Comparison of ENCODE assay signal across 21 cellular contexts in genomic region chr20:17987988-17988387, GRCh38.
"Had no signal": no experiment of that assay in that cellular context is flagged by ENCODE, and none has a peak within 500 bp of the region (broad histone marks: within the 10 kb centered on the region; RNA-seq: fewer than 3 reads in every experiment).

No MANE protein-coding gene starts in this region.

- H3K4me3 ChIP-seq: body of pancreas, cardiac muscle cell, heart right ventricle, neural progenitor cell, thoracic aorta, vagina had no signal

- H3K9me3 Mint-ChIP-seq: dendritic cell treated with granulocyte-macrophage colony-stimulating factor and Interleukin-4, amounts not matched to agents 40 ng/mL and 50 ng/mL, for 4 days; naive B cell; neural progenitor cell; stimulated activated naive B cell treated with anti-CD40 and anti-IgM and Interleukin-4, amounts not matched to agents 10 μg/mL and 1 μg/mL and 100 μg/mL, for 72 hours; type B pancreatic cell had no signal

- H3K27me3 Mint-ChIP-seq: dendritic cell treated with granulocyte-macrophage colony-stimulating factor and Interleukin-4, amounts not matched to agents 40 ng/mL and 50 ng/mL, for 4 days; naive B cell; stimulated activated naive B cell treated with anti-CD40 and anti-IgM and Interleukin-4, amounts not matched to agents 10 μg/mL and 1 μg/mL and 100 μg/mL, for 72 hours; type B pancreatic cell had no signal

- DNase-seq: activated CD4-positive, alpha-beta T cell treated with anti-CD3 and anti-CD28 coated beads for 48 hours; activated T-cell treated with anti-CD3 and anti-CD28 coated beads, Interleukin-2, amount 50 U/mL, for 1 hour; anterior cingulate cortex; body of pancreas; effector CD4-positive, alpha-beta T cell; erythroblast; foreskin fibroblast; heart right ventricle; islet precursor cell; left cardiac atrium; mesendoderm; naive B cell; stimulated activated CD4-positive, alpha-beta T cell treated with anti-CD3 and anti-CD28 coated beads, Interleukin-2, amount 100 ng/mL, for 48 hours; stimulated activated CD8-positive, alpha-beta memory T cell treated with anti-CD3 and anti-CD28 coated beads, Interleukin-4, amount 100 ng/mL, for 48 hours; stimulated activated naive B cell treated with anti-CD40 and anti-IgM and Interleukin-4, amounts not matched to agents 10 μg/mL and 1 μg/mL and 100 μg/mL, for 72 hours had no signal

- H3K9ac ChIP-seq: neural progenitor cell had no signal

- ATAC-seq: body of pancreas; heart right ventricle; left cardiac atrium; stimulated activated naive B cell treated with anti-CD40 and anti-IgM and Interleukin-4, amounts not matched to agents 10 μg/mL and 1 μg/mL and 100 μg/mL, for 72 hours had no signal

- H3K27me3 ChIP-seq: body of pancreas, cardiac muscle cell, heart right ventricle, neural progenitor cell, vagina had no signal

- H3K27ac ChIP-seq: body of pancreas, cardiac muscle cell, heart right ventricle, neural progenitor cell, thoracic aorta, vagina had no signal

- H3K9me3 ChIP-seq: body of pancreas, heart right ventricle, thoracic aorta, vagina had no signal

- H3K27ac Mint-ChIP-seq: dendritic cell treated with granulocyte-macrophage colony-stimulating factor and Interleukin-4, amounts not matched to agents 40 ng/mL and 50 ng/mL, for 4 days; neural progenitor cell; stimulated activated naive B cell treated with anti-CD40 and anti-IgM and Interleukin-4, amounts not matched to agents 10 μg/mL and 1 μg/mL and 100 μg/mL, for 72 hours; type B pancreatic cell had no signal

- H3K4me1 ChIP-seq: body of pancreas, neural progenitor cell, vagina had no signal

- H3K4me3 Mint-ChIP-seq: dendritic cell treated with granulocyte-macrophage colony-stimulating factor and Interleukin-4, amounts not matched to agents 40 ng/mL and 50 ng/mL, for 4 days; neural progenitor cell; stimulated activated naive B cell treated with anti-CD40 and anti-IgM and Interleukin-4, amounts not matched to agents 10 μg/mL and 1 μg/mL and 100 μg/mL, for 72 hours; type B pancreatic cell had no signal

- H3K4me1 Mint-ChIP-seq: neural progenitor cell had no signal

- H3K4me2 ChIP-seq: neural progenitor cell had no signal

- H3K36me3 ChIP-seq: neural progenitor cell had no signal

- H2AFZ ChIP-seq: neural progenitor cell had no signal
